23 cellular contexts compared by ENCODE assay signal in genomic region chr1:9245230-9245619, GRCh38. TPM values are rescaled to one million over a fixed set of nuclear protein-coding genes. Genes with fewer than 3 reads are reported as not detected.
DNase-seq lines count a peak whose midpoint lies in the region; ATAC-seq and TF ChIP-seq lines count a peak whose summit lies in the region.
"Had no signal": no experiment of that assay in that cellular context is flagged by ENCODE, and none has a peak within 500 bp of the region (broad histone marks: within the 10 kb centered on the region; RNA-seq: fewer than 3 reads in every experiment).

No MANE protein-coding gene starts in this region.

- H3K9me3 ChIP-seq in esophagus squamous epithelium = no peaks in the 10 kb centered on the region
- H3K9me3 ChIP-seq in gastrocnemius medialis = no peaks in the 10 kb centered on the region
- H3K9me3 ChIP-seq in vagina = no peaks in the 10 kb centered on the region
- H3K9me3 ChIP-seq in Caco-2 = no peaks in the 10 kb centered on the region
- H3K9me3 ChIP-seq: Peyer's patch, SJSA1 had no signal

- H3K4me3 ChIP-seq in esophagus squamous epithelium (no peak overlapping the region), gastrocnemius medialis (peak overlapping the region in 2 of 4 donors; percentile 18 to 36), vagina (no peak overlapping the region), Caco-2 (ENCODE audit: low read depth, low read length) (no peak overlapping the region)
- H3K4me3 ChIP-seq: Peyer's patch, SJSA1 had no signal

- CTCF ChIA-PET in Caco-2 (lab: Charles Lee) = no interaction called here

- H3K27ac ChIP-seq in esophagus squamous epithelium (peak overlapping the region; percentile 79 to 94 (median 92)), gastrocnemius medialis (peak overlapping the region; percentile 86 to 99 (median 92)), vagina (peak overlapping the region; percentile 86), foreskin keratinocyte (no peak overlapping the region)
- H3K27ac ChIP-seq: SJSA1 had no signal

- peaks cover 16% of the 10 kb centered on the region in 2 donors for H3K4me1 Mint-ChIP-seq in natural killer cell treated with Interleukin-12 subunit alpha and Interleukin-12 subunit beta and Interleukin-15 and Interleukin-18, amount 100 ng/mL, for 72 hours (ENCODE audit: low read depth in 2 of 2)
- H3K4me1 Mint-ChIP-seq in natural killer cell (peaks cover 16 to 19% of the 10 kb centered on the region in 2 donors), Caco-2 (ENCODE audit: low read depth, unreplicated experiment) (peaks cover 6% of the 10 kb centered on the region)
- peaks cover 19% of the 10 kb centered on the region for H3K4me1 Mint-ChIP-seq in activated naive CD8-positive, alpha-beta T cell treated with anti-CD3 and anti-CD28 coated beads, Interleukin-2, amount 50 U/mL, for 24 hours

- intact Hi-C loops in natural killer cell (cut with micrococcal nuclease) (no loop called here), esophagus squamous epithelium (cut with DNase I) (no loop called here), gastrocnemius medialis (cut with DNase I; ENCODE audit: low total_unique reads) (no loop called here), vagina (cut with DNase I) (no loop called here), Caco-2 (cut with micrococcal nuclease; ENCODE audit: unreplicated experiment) (no loop called here)

- H3K36me3 ChIP-seq in esophagus squamous epithelium (peaks cover 6 to 36% (median 9%) of the 10 kb centered on the region in 3 donors), gastrocnemius medialis (peaks cover 0 to 10% of the 10 kb centered on the region in 2 donors), vagina (peaks cover 0 to 22% of the 10 kb centered on the region in 2 donors), Caco-2 (ENCODE audit: control insufficient read depth, insufficient read depth, low read length) (no peaks in the 10 kb centered on the region)

- peak in 1 of 2 donors; percentile 7 for ATAC-seq in natural killer cell treated with Interleukin-12 subunit alpha and Interleukin-12 subunit beta and Interleukin-15 and Interleukin-18, amount 100 ng/mL, for 72 hours
- no peak for ATAC-seq in natural killer cell
- ATAC-seq in gastrocnemius medialis = peak in 1 of 2 donors; percentile 1
- no peak for ATAC-seq in foreskin keratinocyte
- ATAC-seq in activated naive CD8-positive, alpha-beta T cell treated with anti-CD3 and anti-CD28 coated beads, Interleukin-2, amount 50 U/mL, for 24 hours = no peak
- ATAC-seq: activated T-cell treated with anti-CD3 and anti-CD28 coated beads, Interleukin-2, amount 50 U/mL, for 4 hours; HCT116; left lobe of liver had no signal

- no peaks in the 10 kb centered on the region for H3K36me3 Mint-ChIP-seq in natural killer cell treated with Interleukin-12 subunit alpha and Interleukin-12 subunit beta and Interleukin-15 and Interleukin-18, amount 100 ng/mL, for 72 hours
- H3K36me3 Mint-ChIP-seq in natural killer cell (no peaks in the 10 kb centered on the region), Caco-2 (ENCODE audit: insufficient read depth, unreplicated experiment) (no peaks in the 10 kb centered on the region)
- peaks cover 2% of the 10 kb centered on the region for H3K36me3 Mint-ChIP-seq in activated naive CD8-positive, alpha-beta T cell treated with anti-CD3 and anti-CD28 coated beads, Interleukin-2, amount 50 U/mL, for 24 hours (ENCODE audit: low read depth)

- 100% methylated on average over 1 to 3 of the region's 15 CpGs for WGBS in esophagus squamous epithelium, 2 donors

- POLR2A ChIA-PET in Caco-2 (lab: Charles Lee) = no interaction called here

- H3K4me3 Mint-ChIP-seq in natural killer cell treated with Interleukin-12 subunit alpha and Interleukin-12 subunit beta and Interleukin-15 and Interleukin-18, amount 100 ng/mL, for 72 hours = no peak overlapping the region
- H3K4me3 Mint-ChIP-seq in natural killer cell (no peak overlapping the region), Caco-2 (ENCODE audit: unreplicated experiment) (no peak overlapping the region)
- H3K4me3 Mint-ChIP-seq in activated naive CD8-positive, alpha-beta T cell treated with anti-CD3 and anti-CD28 coated beads, Interleukin-2, amount 50 U/mL, for 24 hours = no peak overlapping the region
- H3K4me3 Mint-ChIP-seq: activated T-cell treated with anti-CD3 and anti-CD28 coated beads, Interleukin-2, amount 50 U/mL, for 4 hours; mesothelial cell of epicardium; nephron had no signal

- in situ Hi-C loops in gastrocnemius medialis (cut with MboI; ENCODE audit: low sequenced_read_pairs in 4 of 4) = no loop called here

- H3K4me1 ChIP-seq in esophagus squamous epithelium (peaks cover 70 to 100% (median 86%) of the 10 kb centered on the region in 3 donors), gastrocnemius medialis (peaks cover 95 to 97% of the 10 kb centered on the region in 2 donors), vagina (peaks cover 92% of the 10 kb centered on the region), Caco-2 (peaks cover 12% of the 10 kb centered on the region), foreskin keratinocyte (no peaks in the 10 kb centered on the region)

- no peaks in the 10 kb centered on the region for H3K9me3 Mint-ChIP-seq in natural killer cell treated with Interleukin-12 subunit alpha and Interleukin-12 subunit beta and Interleukin-15 and Interleukin-18, amount 100 ng/mL, for 72 hours
- H3K9me3 Mint-ChIP-seq in natural killer cell (no peaks in the 10 kb centered on the region), Caco-2 (ENCODE audit: unreplicated experiment) (no peaks in the 10 kb centered on the region)
- no peaks in the 10 kb centered on the region for H3K9me3 Mint-ChIP-seq in activated naive CD8-positive, alpha-beta T cell treated with anti-CD3 and anti-CD28 coated beads, Interleukin-2, amount 50 U/mL, for 24 hours
- H3K9me3 Mint-ChIP-seq: activated T-cell treated with anti-CD3 and anti-CD28 coated beads, Interleukin-2, amount 50 U/mL, for 4 hours; mesothelial cell of epicardium; nephron had no signal

- no peak for DNase-seq in natural killer cell treated with Interleukin-12 subunit alpha and Interleukin-12 subunit beta and Interleukin-15 and Interleukin-18, amount 100 ng/mL, for 72 hours (ENCODE audit: low spot score)
- DNase-seq in natural killer cell (no peak), esophagus squamous epithelium (lab: John Stamatoyannopoulos, UW) (no peak), gastrocnemius medialis (peak; percentile 36 to 86), vagina (ENCODE audit: extremely low spot score in 2 of 2) (peak in 1 of 2 donors; percentile 86), Caco-2 (no peak), foreskin keratinocyte (no peak)
- no peak for DNase-seq in activated naive CD8-positive, alpha-beta T cell treated with anti-CD3 and anti-CD28 coated beads, Interleukin-2, amount 50 U/mL, for 24 hours
- DNase-seq: ACHN; activated CD8-positive, alpha-beta memory T cell treated with anti-CD3 and anti-CD28 coated beads for 24 hours; activated naive CD4-positive, alpha-beta T cell; activated T-cell treated with anti-CD3 and anti-CD28 coated beads, Interleukin-2, amount 50 U/mL, for 4 hours; amniotic stem cell; NCI-H1048; NCI-H187 treated with DMSO at 0.1 percent for 48 hours; NCI-H69; Peyer's patch; substantia nigra had no signal

- BruUV-seq in Caco-2 (replicated peaks; lab: Mats Ljungman, UMichigan) = no TSS peak

- TF ChIP-seq POLR2A in esophagus squamous epithelium (IDR thresholded peaks at IDR 0.05) (no peak), gastrocnemius medialis (IDR thresholded peaks at IDR 0.05) (peak; percentile 9 to 35), vagina (IDR thresholded peaks at IDR 0.05) (no peak)

- H3K27me3 Mint-ChIP-seq in natural killer cell treated with Interleukin-12 subunit alpha and Interleukin-12 subunit beta and Interleukin-15 and Interleukin-18, amount 100 ng/mL, for 72 hours = peaks cover 0 to 2% of the 10 kb centered on the region in 2 donors
- H3K27me3 Mint-ChIP-seq in natural killer cell (ENCODE audit: low read depth in 2 of 2) (no peaks in the 10 kb centered on the region), Caco-2 (ENCODE audit: insufficient read depth, unreplicated experiment) (no peaks in the 10 kb centered on the region)
- H3K27me3 Mint-ChIP-seq in activated naive CD8-positive, alpha-beta T cell treated with anti-CD3 and anti-CD28 coated beads, Interleukin-2, amount 50 U/mL, for 24 hours = no peaks in the 10 kb centered on the region

- no peaks in the 10 kb centered on the region for H3K27me3 ChIP-seq in esophagus squamous epithelium
- no peaks in the 10 kb centered on the region for H3K27me3 ChIP-seq in gastrocnemius medialis
- no peaks in the 10 kb centered on the region for H3K27me3 ChIP-seq in vagina
- H3K27me3 ChIP-seq in Caco-2 (replicated peaks; ENCODE audit: control insufficient read depth, insufficient read depth, low read length) = no peaks in the 10 kb centered on the region
- no peaks in the 10 kb centered on the region for H3K27me3 ChIP-seq in foreskin keratinocyte
- H3K27me3 ChIP-seq: Peyer's patch, SJSA1 had no signal

- TF ChIP-seq CTCF in natural killer cell (IDR thresholded peaks at IDR 0.05) (no peak), esophagus squamous epithelium (IDR thresholded peaks at IDR 0.05) (no peak), gastrocnemius medialis (IDR thresholded peaks at IDR 0.05 in 4 of 5, conservative IDR thresholded peaks at IDR 0.05 in 1 of 5) (no peak), vagina (IDR thresholded peaks at IDR 0.05) (no peak), Caco-2 (IDR thresholded peaks at IDR 0.05; ENCODE audit: insufficient read depth in 1 of 2, low read depth in 1 of 2, low read length in 1 of 2, severe bottlenecking in 1 of 2, unreplicated experiment in 1 of 2) (no peak), foreskin keratinocyte (conservative IDR thresholded peaks at IDR 0.05) (no peak)

- H3K27ac Mint-ChIP-seq in natural killer cell treated with Interleukin-12 subunit alpha and Interleukin-12 subunit beta and Interleukin-15 and Interleukin-18, amount 100 ng/mL, for 72 hours = peak overlapping the region; percentile 27 to 83
- H3K27ac Mint-ChIP-seq in natural killer cell (no peak overlapping the region), Caco-2 (ENCODE audit: unreplicated experiment) (no peak overlapping the region)
- no peak overlapping the region for H3K27ac Mint-ChIP-seq in activated naive CD8-positive, alpha-beta T cell treated with anti-CD3 and anti-CD28 coated beads, Interleukin-2, amount 50 U/mL, for 24 hours
- H3K27ac Mint-ChIP-seq: mesothelial cell of epicardium, nephron had no signal

RNA-seq across cellular contexts. Expression of gene H6PD, which starts 10.7 kb away (rescaled TPM):
- 10 to 100 TPM; 14.1 to 15.1 TPM for total RNA-seq in natural killer cell treated with Interleukin-12 subunit alpha and Interleukin-12 subunit beta and Interleukin-15 and Interleukin-18, amount 100 ng/mL, for 72 hours
- 10 to 100 TPM; 24.3 to 37.1 (median 31.2) TPM for total RNA-seq in natural killer cell
- total RNA-seq in esophagus squamous epithelium = 10 to 100 TPM; 10.6 to 35.5 (median 18.7) TPM
- 10 to 100 TPM; 37.3 to 65.1 (median 44.4) TPM for total RNA-seq in gastrocnemius medialis
- 65.1 TPM for total RNA-seq in vagina
- 10.1 and 13.0 TPM in 2 replicates for total RNA-seq in Caco-2 (2022)
- 5.0 and 8.7 TPM in 2 replicates for total RNA-seq in foreskin keratinocyte
- polyA plus RNA-seq in foreskin keratinocyte = 1.8 and 2.9 TPM in 2 replicates

RNA-seq across cellular contexts. Expression of gene SPSB1, which starts 47.5 kb away (rescaled TPM):
- total RNA-seq in natural killer cell treated with Interleukin-12 subunit alpha and Interleukin-12 subunit beta and Interleukin-15 and Interleukin-18, amount 100 ng/mL, for 72 hours = 1 to 10 TPM in 1 of 2 donors, under 1 TPM in 1; 0.78 to 1.4 TPM
- total RNA-seq in natural killer cell (1 to 10 TPM in 2 of 3 donors, under 1 TPM in 1; 0.82 to 3.0 (median 1.5) TPM), esophagus squamous epithelium (10 to 100 TPM; 15.2 to 35.5 (median 25.2) TPM), gastrocnemius medialis (100 to 1,000 TPM in 1 of 4 donors, 10 to 100 TPM in 3; 40.4 to 161 (median 56.6) TPM), vagina (40.0 TPM), Caco-2 (2022) (12.8 and 18.2 TPM in 2 replicates), foreskin keratinocyte (10.3 and 12.9 TPM in 2 replicates)
- 11.6 and 12.5 TPM in 2 replicates for polyA plus RNA-seq in foreskin keratinocyte

Comparison
In these comparisons a context has a peak if more than half of its experiments do, and no peak if none do; other contexts are left out.
1. H3K27ac Mint-ChIP-seq: peak in natural killer cell treated with Interleukin-12 subunit alpha and Interleukin-12 subunit beta and Interleukin-15 and Interleukin-18, amount 100 ng/mL, for 72 hours (2 of 2); none in natural killer cell (0 of 2), Caco-2 (single experiment) and activated naive CD8-positive, alpha-beta T cell treated with anti-CD3 and anti-CD28 coated beads, Interleukin-2, amount 50 U/mL, for 24 hours (single experiment).
2. DNase-seq: peak in gastrocnemius medialis (2 of 2); none in natural killer cell treated with Interleukin-12 subunit alpha and Interleukin-12 subunit beta and Interleukin-15 and Interleukin-18, amount 100 ng/mL, for 72 hours (single experiment), natural killer cell (single experiment), esophagus squamous epithelium (single experiment), Caco-2 (0 of 2), foreskin keratinocyte (0 of 2) and activated naive CD8-positive, alpha-beta T cell treated with anti-CD3 and anti-CD28 coated beads, Interleukin-2, amount 50 U/mL, for 24 hours (single experiment).
3. POLR2A ChIP-seq: peak in gastrocnemius medialis (2 of 2); none in esophagus squamous epithelium (0 of 4) and vagina (0 of 2).